ENCODE assay signal across 1 cellular context in genomic region chr2:206084468-206084869, GRCh38.
TF ChIP-seq lines count a peak whose summit lies in the region.

No MANE protein-coding gene starts in this region.

TF ChIP-seq in K562, 482 proteins besides CTCF, POLR2A, EP300 and RAD21 (continued from another document and continues in another):
- no peak for TF ChIP-seq HOMEZ (CRISPR knock-in tag; IDR thresholded peaks at IDR 0.05)
- peak in 1 of 2 experiments; percentile 31; a peak in 1 of 4 replicates for TF ChIP-seq MNT (conservative IDR thresholded peaks at IDR 0.05)
- 0 out of 2 replicates have a peak, but pooled peaks have one; percentile 12 for TF ChIP-seq CREM (IDR thresholded peaks at IDR 0.05; ENCODE audit: low read depth)
- TF ChIP-seq PHF8 (IDR thresholded peaks at IDR 0.05; ENCODE audit: borderline replicate concordance, low read length) = no peak
- TF ChIP-seq SPI1 (IDR thresholded peaks at IDR 0.05; ENCODE audit: borderline replicate concordance, low read depth, low read length) = peak; percentile 70; the same call in 1 of the 2 replicates
- peak; percentile 52; the same call in 1 of the 2 replicates for TF ChIP-seq SUPT5H (IDR thresholded peaks at IDR 0.05)
- peak; percentile 61 for TF ChIP-seq ZBTB40 (IDR thresholded peaks at IDR 0.05)
- no peak for TF ChIP-seq ZBTB40 (CRISPR knock-in tag; IDR thresholded peaks at IDR 0.05)
- peak; percentile 68 for TF ChIP-seq GABPA (tag; conservative IDR thresholded peaks at IDR 0.05; ENCODE audit: low read depth)
- no peak for TF ChIP-seq ZMIZ1 (IDR thresholded peaks at IDR 0.05; ENCODE audit: low read depth in 2 of 2, low read length in 2 of 2)
- TF ChIP-seq USF2 (CRISPR knock-in tag; IDR thresholded peaks at IDR 0.05) = no peak
- 0 out of 2 replicates have a peak, but pooled peaks have one; percentile 14 for TF ChIP-seq ARID1B (IDR thresholded peaks at IDR 0.05)
- TF ChIP-seq SAFB2 (IDR thresholded peaks at IDR 0.05; ENCODE audit: borderline replicate concordance, low read depth, low read length, severe bottlenecking) = no peak
- 0 out of 4 replicates have a peak, but pooled peaks of 1 of the 2 experiments have one; percentile 10 for TF ChIP-seq KDM1A (IDR thresholded peaks at IDR 0.05)
- no peak for TF ChIP-seq ZNF134 (CRISPR knock-in tag; conservative IDR thresholded peaks at IDR 0.05)
- no peak for TF ChIP-seq PHB2 (IDR thresholded peaks at IDR 0.05; ENCODE audit: low read depth)
- no peak for TF ChIP-seq MTA3 (IDR thresholded peaks at IDR 0.05; ENCODE audit: borderline replicate concordance)
- no peak for TF ChIP-seq FIP1L1 (IDR thresholded peaks at IDR 0.05; ENCODE audit: low read depth, low read length, poor library complexity, severe bottlenecking)
- TF ChIP-seq ZNF395 (CRISPR knock-in tag; IDR thresholded peaks at IDR 0.05) = no peak
- TF ChIP-seq ZC3H8 (IDR thresholded peaks at IDR 0.05) = no peak
- TF ChIP-seq SIN3A (IDR thresholded peaks at IDR 0.05; ENCODE audit: borderline replicate concordance in 2 of 2, control insufficient read depth in 1 of 2, low read depth in 2 of 2, low read length in 2 of 2) = peak in 1 of 2 experiments; percentile 9; a peak in 1 of 4 replicates
- TF ChIP-seq NR2C2 (CRISPR knock-in tag; IDR thresholded peaks at IDR 0.05) = no peak
- 0 out of 2 replicates have a peak, but pooled peaks have one; percentile 9 for TF ChIP-seq NR2C2 (tag; IDR thresholded peaks at IDR 0.05)
- TF ChIP-seq FOXJ2 (tag; IDR thresholded peaks at IDR 0.05) = no peak
- no peak for TF ChIP-seq PBX2 (CRISPR knock-in tag; IDR thresholded peaks at IDR 0.05; ENCODE audit: low read depth)
- TF ChIP-seq PBX2 (tag; conservative IDR thresholded peaks at IDR 0.05; ENCODE audit: low read depth) = no peak
- TF ChIP-seq POLR2H (tag; IDR thresholded peaks at IDR 0.05; ENCODE audit: low read depth) = 0 out of 2 replicates have a peak, but pooled peaks have one; percentile 57
- TF ChIP-seq POLR2G (IDR thresholded peaks at IDR 0.05; ENCODE audit: low read depth, low read length) = no peak
- TF ChIP-seq DNMT1 (IDR thresholded peaks at IDR 0.05) = no peak
- TF ChIP-seq ZNF12 (CRISPR knock-in tag; IDR thresholded peaks at IDR 0.05) = no peak
- TF ChIP-seq NFRKB (IDR thresholded peaks at IDR 0.05; ENCODE audit: low read depth) = no peak
- TF ChIP-seq EP400 (IDR thresholded peaks at IDR 0.05) = 0 out of 2 replicates have a peak, but pooled peaks have one; percentile 48
- peak in 1 of 2 experiments; percentile 71; a peak in 1 of 4 replicates for TF ChIP-seq SRF (CRISPR knock-in tag; IDR thresholded peaks at IDR 0.05)
